ENCODE assay signal across 17 cellular contexts in genomic region chr21:43794857-43795256, GRCh38. TPM values are rescaled to one million over a fixed set of nuclear protein-coding genes. Genes with fewer than 3 reads are reported as not detected.
A peak's percentile ranks its signal among the peaks of the same experiment; 100 is the strongest.
DNase-seq lines count a peak whose midpoint lies in the region; ATAC-seq and TF ChIP-seq lines count a peak whose summit lies in the region.
"Had no signal": no experiment of that assay in that cellular context is flagged by ENCODE, and none has a peak within 500 bp of the region (broad histone marks: within the 10 kb centered on the region; RNA-seq: fewer than 3 reads in every experiment).

No MANE protein-coding gene starts in this region.

- DNase-seq in H7 (peak; percentile 47), glutamatergic neuron (no peak), neuronal stem cell (ENCODE audit: low spot score) (no peak), ascending aorta (ENCODE audit: low spot score in 2 of 2) (no peak), NCI-H446 (lab: John Stamatoyannopoulos, UW) (no peak)
- DNase-seq: ACHN; BE2C; CD4-positive, alpha-beta memory T cell; DMS153; DMS79; GDM1; GOT3; H9 had no signal

- H2BK12ac ChIP-seq in neuronal stem cell (ENCODE audit: low read length): no peak overlapping the region

- no peak overlapping the region for H2AFZ ChIP-seq in neuronal stem cell (ENCODE audit: low read length)

- H3K4me2 ChIP-seq in BLaER1: no peak overlapping the region
- no peak overlapping the region for H3K4me2 ChIP-seq in neuronal stem cell (ENCODE audit: insufficient read depth, low read length, poor library complexity, severe bottlenecking)

- H2BK15ac ChIP-seq in neuronal stem cell (ENCODE audit: low read length): no peak overlapping the region

- no peak overlapping the region for H4K91ac ChIP-seq in neuronal stem cell (ENCODE audit: low read depth, low read length, poor library complexity)

- H3K27me3 ChIP-seq in BLaER1 (no peaks in the 10 kb centered on the region), H7 (ENCODE audit: control insufficient read depth, insufficient read depth, low read length) (no peaks in the 10 kb centered on the region), neuronal stem cell (ENCODE audit: control insufficient read depth in 3 of 3, insufficient read depth in 3 of 3, low read depth in 1 of 3, low read length in 3 of 3) (peaks cover 0 to 2% (median 0%) of the 10 kb centered on the region in 3 experiments), ascending aorta (no peaks in the 10 kb centered on the region)
- H3K27me3 ChIP-seq: BE2C had no signal

- H3K27me3 Mint-ChIP-seq in glutamatergic neuron (ENCODE audit: unreplicated experiment): peaks cover 8% of the 10 kb centered on the region
- H3K27me3 Mint-ChIP-seq: CD4-positive, alpha-beta memory T cell had no signal

- peaks cover 4% of the 10 kb centered on the region for H3K4me1 Mint-ChIP-seq in glutamatergic neuron (ENCODE audit: low read depth, unreplicated experiment)

- H4K20me1 ChIP-seq in BLaER1: peaks cover 95% of the 10 kb centered on the region

- no peak overlapping the region for H3K4ac ChIP-seq in neuronal stem cell (ENCODE audit: low read length)

- H3K4me3 ChIP-seq in BLaER1 (no peak overlapping the region), H7 (ENCODE audit: insufficient read depth, low read depth, low read length) (no peak overlapping the region), neuronal stem cell (ENCODE audit: low read length in 2 of 2) (no peak overlapping the region), ascending aorta (no peak overlapping the region)

- no CpG with 5 or more reads among the region's 14 CpGs for whole genome bisulfite sequencing in neuronal stem cell (ENCODE audit: extremely low coverage in 2 of 2, insufficient read length in 2 of 2, insufficient replicate concordance in 1 of 2), 2 donors

- H3K23ac ChIP-seq in neuronal stem cell (ENCODE audit: low read depth, low read length, poor library complexity): peak overlapping the region; percentile 14

- no peak overlapping the region for H2BK5ac ChIP-seq in neuronal stem cell (ENCODE audit: low read length)

- H3K79me1 ChIP-seq in neuronal stem cell (ENCODE audit: low read depth, low read length): peaks cover 21% of the 10 kb centered on the region

- H3K9ac ChIP-seq in BLaER1 (0 out of 2 replicates have a peak overlapping the region, but pooled peaks have one; percentile 6), neuronal stem cell (ENCODE audit: low read depth, low read length, poor library complexity) (no peak overlapping the region)

- H3K18ac ChIP-seq in neuronal stem cell (ENCODE audit: low read length): no peak overlapping the region

- H3K27ac ChIP-seq in BLaER1 (no peak overlapping the region), neuronal stem cell (replicated peaks; ENCODE audit: low read length) (no peak overlapping the region), ascending aorta (no peak overlapping the region)
- H3K27ac ChIP-seq: C4-2B had no signal

- no peak overlapping the region for H2BK120ac ChIP-seq in neuronal stem cell (ENCODE audit: low read depth, low read length)

- H3K9me3 ChIP-seq in BLaER1: no peaks in the 10 kb centered on the region
- H3K9me3 ChIP-seq in neuronal stem cell (replicated peaks in 1 of 2; ENCODE audit: control insufficient read depth in 2 of 2, insufficient read depth in 1 of 2, low read depth in 1 of 2, low read length in 2 of 2): peaks cover 0 to 2% of the 10 kb centered on the region in 2 donors
- H3K9me3 ChIP-seq in ascending aorta: no peaks in the 10 kb centered on the region
- H3K9me3 ChIP-seq: BE2C had no signal

- intact Hi-C loops in ascending aorta (cut with DNase I): no loop called here

- H3K14ac ChIP-seq in neuronal stem cell (ENCODE audit: low read length): no peak overlapping the region

- peaks cover 32% of the 10 kb centered on the region for H3K4me1 ChIP-seq in BLaER1
- peaks cover 4 to 9% of the 10 kb centered on the region in 2 donors for H3K4me1 ChIP-seq in neuronal stem cell (ENCODE audit: control insufficient read depth in 2 of 2, insufficient read depth in 1 of 2, low read depth in 1 of 2, low read length in 2 of 2)
- H3K4me1 ChIP-seq in ascending aorta: peaks cover 6 to 11% of the 10 kb centered on the region in 2 donors
- H3K4me1 ChIP-seq: BE2C had no signal

- ATAC-seq in GM21515 (IDR thresholded peaks at IDR 0.05; ENCODE audit: unreplicated experiment): no peak
- ATAC-seq: HepG2 had no signal

- H4K8ac ChIP-seq in neuronal stem cell (ENCODE audit: low read depth, low read length): no peak overlapping the region

- no peak overlapping the region for H2AK5ac ChIP-seq in neuronal stem cell (ENCODE audit: low read depth, low read length)

- peaks cover 90% of the 10 kb centered on the region for H3K36me3 ChIP-seq in BLaER1
- H3K36me3 ChIP-seq in H7 (replicated peaks; ENCODE audit: control insufficient read depth, insufficient read depth, low read length): peaks cover 66% of the 10 kb centered on the region
- H3K36me3 ChIP-seq in neuronal stem cell (replicated peaks in 1 of 2; ENCODE audit: control insufficient read depth in 2 of 2, insufficient read depth in 2 of 2, low read length in 2 of 2): peaks cover 70 to 94% of the 10 kb centered on the region in 2 donors
- peaks cover 76 to 83% of the 10 kb centered on the region in 2 donors for H3K36me3 ChIP-seq in ascending aorta

- H3K4me3 Mint-ChIP-seq in glutamatergic neuron (ENCODE audit: unreplicated experiment): no peak overlapping the region
- H3K4me3 Mint-ChIP-seq: H9 had no signal

- TF ChIP-seq CTCF in glutamatergic neuron (IDR thresholded peaks at IDR 0.05; ENCODE audit: partially characterized antibody, unreplicated experiment): no peak
- TF ChIP-seq CTCF in ascending aorta (IDR thresholded peaks at IDR 0.05): no peak

- peak overlapping the region; percentile 72 for H3K27ac Mint-ChIP-seq in glutamatergic neuron (ENCODE audit: unreplicated experiment)
- H3K27ac Mint-ChIP-seq: H9 had no signal

- peaks cover 8% of the 10 kb centered on the region for H3K9me3 Mint-ChIP-seq in glutamatergic neuron (ENCODE audit: unreplicated experiment)

- H3K36me3 Mint-ChIP-seq in glutamatergic neuron (ENCODE audit: unreplicated experiment): peaks cover 5% of the 10 kb centered on the region

RNA-seq across cellular contexts. Expression of gene RRP1, which starts 5.5 kb away (rescaled TPM):
- 43.5 and 45.7 TPM in 2 replicates for total RNA-seq in H7 (2014; rRNA removed; shearing (Covaris generic))
- 26.2 TPM for total RNA-seq in glutamatergic neuron (ENCODE audit: unreplicated experiment)
- polyA plus RNA-seq in neuronal stem cell (2013, experiment 1 of 2): 18.5 TPM
- 19.3 TPM for polyA plus RNA-seq in neuronal stem cell (2013, experiment 2 of 2)
- 52.0 TPM for total RNA-seq in ascending aorta

RNA-seq across cellular contexts. Expression of gene CSTB, which starts 18.7 kb away (rescaled TPM):
- total RNA-seq in H7 (2014; rRNA removed; shearing (Covaris generic)): 28.5 and 29.6 TPM in 2 replicates
- total RNA-seq in glutamatergic neuron (ENCODE audit: unreplicated experiment): 32.7 TPM
- 86.0 TPM for polyA plus RNA-seq in neuronal stem cell (2013, experiment 1 of 2)
- polyA plus RNA-seq in neuronal stem cell (2013, experiment 2 of 2): 88.8 TPM
- 8.7 TPM for total RNA-seq in ascending aorta
